ENCODE assay signal across 18 cellular contexts in genomic region chr6:167112421-167112820, GRCh38.
DNase-seq lines count a peak whose midpoint lies in the region; ATAC-seq lines count a peak whose summit lies in the region.
"Had no signal": no experiment of that assay in that cellular context is flagged by ENCODE, and none has a peak within 500 bp of the region (broad histone marks: within the 10 kb centered on the region; RNA-seq: fewer than 3 reads in every experiment).

No MANE protein-coding gene starts in this region.

- H3K27me3 Mint-ChIP-seq in activated T-cell treated with anti-CD3 and anti-CD28 coated beads, Interleukin-2, amount 50 U/mL, for 24 hours, result no peaks in the 10 kb centered on the region
- peaks cover 56% of the 10 kb centered on the region for H3K27me3 Mint-ChIP-seq in central memory CD8-positive, alpha-beta T cell
- no peaks in the 10 kb centered on the region for H3K27me3 Mint-ChIP-seq in stimulated activated memory B cell treated with anti-CD40 and anti-IgM and Interleukin-4, amounts not matched to agents 10 μg/mL and 1 μg/mL and 100 μg/mL, for 72 hours

- ATAC-seq in GM18909 (IDR thresholded peaks at IDR 0.05; ENCODE audit: poor library complexity, unreplicated experiment) (peak; percentile 0), HG02642 (IDR thresholded peaks at IDR 0.05; ENCODE audit: poor library complexity, unreplicated experiment) (no peak)
- ATAC-seq in central memory CD8-positive, alpha-beta T cell (replicated peaks; ENCODE audit: extremely low read depth, poor library complexity, severe bottlenecking), result no peak
- no peak for ATAC-seq in stimulated activated memory B cell treated with anti-CD40 and anti-IgM and Interleukin-4, amounts not matched to agents 10 μg/mL and 1 μg/mL and 100 μg/mL, for 72 hours
- ATAC-seq: A549, HepG2, left lung had no signal

- H3K27ac Mint-ChIP-seq in activated T-cell treated with anti-CD3 and anti-CD28 coated beads, Interleukin-2, amount 50 U/mL, for 24 hours, result peak overlapping the region; percentile 88
- peak overlapping the region; percentile 50 for H3K27ac Mint-ChIP-seq in central memory CD8-positive, alpha-beta T cell (ENCODE audit: low read depth)
- peak overlapping the region; percentile 89 for H3K27ac Mint-ChIP-seq in stimulated activated memory B cell treated with anti-CD40 and anti-IgM and Interleukin-4, amounts not matched to agents 10 μg/mL and 1 μg/mL and 100 μg/mL, for 72 hours
- H3K27ac Mint-ChIP-seq: activated naive CD8-positive, alpha-beta T cell treated with anti-CD3 and anti-CD28 coated beads, Interleukin-2, amount 10 ng/mL, durations not matched to agents 7 days and 5 days; type B pancreatic cell had no signal

- DNase-seq in activated T-cell treated with anti-CD3 and anti-CD28 coated beads, Interleukin-2, amount 50 U/mL, for 24 hours, result no peak
- DNase-seq in activated T-cell treated with anti-CD3 and anti-CD28 coated beads for 4 hours, result no peak
- no peak for DNase-seq in central memory CD8-positive, alpha-beta T cell (ENCODE audit: low spot score in 2 of 2)
- no peak for DNase-seq in NCI-H2107 treated with DMSO at 0.1 percent for 48 hours (lab: John Stamatoyannopoulos, UW; ENCODE audit: unreplicated experiment)
- no peak for DNase-seq in stimulated activated CD4-positive, alpha-beta T cell treated with anti-CD3 and anti-CD28 coated beads, Interleukin-2, amount 100 ng/mL, for 24 hours
- DNase-seq: activated naive CD8-positive, alpha-beta T cell treated with anti-CD3 and anti-CD28 coated beads, Interleukin-2, amount 10 ng/mL, durations not matched to agents 7 days and 5 days; brain microvascular endothelial cell; left lung; MG63; NCI-H187 treated with DMSO at 0.1 percent for 48 hours; stimulated activated CD4-positive, alpha-beta T cell treated with anti-CD3 and anti-CD28 coated beads, Interleukin-4, amount 100 ng/mL, for 4 hours; stimulated activated CD8-positive, alpha-beta memory T cell treated with anti-CD3 and anti-CD28 coated beads, Interleukin-4, amount 100 ng/mL, for 48 hours had no signal

- no peaks in the 10 kb centered on the region for H3K9me3 Mint-ChIP-seq in activated T-cell treated with anti-CD3 and anti-CD28 coated beads, Interleukin-2, amount 50 U/mL, for 24 hours
- H3K9me3 Mint-ChIP-seq in central memory CD8-positive, alpha-beta T cell, result no peaks in the 10 kb centered on the region
- no peaks in the 10 kb centered on the region for H3K9me3 Mint-ChIP-seq in stimulated activated memory B cell treated with anti-CD40 and anti-IgM and Interleukin-4, amounts not matched to agents 10 μg/mL and 1 μg/mL and 100 μg/mL, for 72 hours
- H3K9me3 Mint-ChIP-seq: activated naive CD8-positive, alpha-beta T cell treated with anti-CD3 and anti-CD28 coated beads, Interleukin-2, amount 10 ng/mL, durations not matched to agents 7 days and 5 days; type B pancreatic cell had no signal

- peak overlapping the region; percentile 78 for H3K4me3 Mint-ChIP-seq in activated T-cell treated with anti-CD3 and anti-CD28 coated beads, Interleukin-2, amount 50 U/mL, for 24 hours
- peak overlapping the region; percentile 57 for H3K4me3 Mint-ChIP-seq in central memory CD8-positive, alpha-beta T cell
- peak overlapping the region; percentile 65 for H3K4me3 Mint-ChIP-seq in stimulated activated memory B cell treated with anti-CD40 and anti-IgM and Interleukin-4, amounts not matched to agents 10 μg/mL and 1 μg/mL and 100 μg/mL, for 72 hours
- H3K4me3 Mint-ChIP-seq: activated naive CD8-positive, alpha-beta T cell treated with anti-CD3 and anti-CD28 coated beads, Interleukin-2, amount 10 ng/mL, durations not matched to agents 7 days and 5 days; type B pancreatic cell had no signal

- H3K4me1 Mint-ChIP-seq in activated T-cell treated with anti-CD3 and anti-CD28 coated beads, Interleukin-2, amount 50 U/mL, for 24 hours (ENCODE audit: low read depth), result peaks cover 57% of the 10 kb centered on the region
- peaks cover 28% of the 10 kb centered on the region for H3K4me1 Mint-ChIP-seq in central memory CD8-positive, alpha-beta T cell
- H3K4me1 Mint-ChIP-seq in stimulated activated memory B cell treated with anti-CD40 and anti-IgM and Interleukin-4, amounts not matched to agents 10 μg/mL and 1 μg/mL and 100 μg/mL, for 72 hours, result peaks cover 82% of the 10 kb centered on the region

- no peaks in the 10 kb centered on the region for H3K36me3 Mint-ChIP-seq in activated T-cell treated with anti-CD3 and anti-CD28 coated beads, Interleukin-2, amount 50 U/mL, for 24 hours (ENCODE audit: low read depth)
- peaks cover 8% of the 10 kb centered on the region for H3K36me3 Mint-ChIP-seq in central memory CD8-positive, alpha-beta T cell (ENCODE audit: insufficient read depth)
- H3K36me3 Mint-ChIP-seq in stimulated activated memory B cell treated with anti-CD40 and anti-IgM and Interleukin-4, amounts not matched to agents 10 μg/mL and 1 μg/mL and 100 μg/mL, for 72 hours, result no peaks in the 10 kb centered on the region
- H3K36me3 Mint-ChIP-seq: activated naive CD8-positive, alpha-beta T cell treated with anti-CD3 and anti-CD28 coated beads, Interleukin-2, amount 10 ng/mL, durations not matched to agents 7 days and 5 days; type B pancreatic cell had no signal
